8 cellular contexts compared by ENCODE assay signal in the genomic region with DNA sequence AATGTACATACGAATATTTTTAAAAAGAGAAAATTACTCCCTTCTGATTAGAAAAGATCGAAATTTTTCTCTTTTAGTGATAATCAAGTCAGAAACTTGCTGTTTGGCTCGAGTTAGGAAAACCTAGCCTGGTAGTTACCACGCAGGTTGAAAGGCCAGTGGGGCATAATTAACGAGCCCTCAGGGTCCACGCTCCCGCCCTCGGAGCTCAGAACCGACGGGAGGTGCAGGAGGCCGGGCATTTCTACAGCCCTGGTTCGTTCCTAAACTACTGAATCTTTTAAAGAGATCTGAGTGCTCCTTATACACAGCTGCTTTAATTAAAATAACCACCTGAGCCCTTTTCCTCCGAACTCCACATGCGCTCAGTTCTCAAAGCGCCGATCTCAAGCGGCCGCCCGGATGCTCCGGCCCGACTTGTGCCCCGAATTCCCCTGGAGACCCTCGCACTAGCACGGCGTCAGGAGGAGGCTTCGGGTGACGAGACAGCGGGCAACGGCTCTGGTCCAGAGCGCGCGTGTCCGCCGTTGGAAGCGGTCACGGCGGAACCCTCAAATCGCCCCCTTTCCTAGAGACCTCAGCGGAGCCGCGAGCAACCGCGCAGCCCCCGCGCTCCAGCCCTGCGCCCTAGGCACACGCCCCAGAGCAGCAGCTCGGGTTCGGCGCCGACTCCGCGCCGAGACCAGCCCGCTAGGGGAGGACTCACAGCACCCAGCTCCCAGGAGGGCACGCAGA. TPM values are rescaled to one million over a fixed set of nuclear protein-coding genes. Genes with fewer than 3 reads are reported as not detected.
DNase-seq lines count a peak whose midpoint lies in the region; ATAC-seq and FAIRE-seq lines count a peak whose summit lies in the region.

No MANE protein-coding gene starts in this region.

- H3K4me3 ChIP-seq in right cardiac atrium (ENCODE audit: low read length) (peak overlapping the region; percentile 65), small intestine (ENCODE audit: low read depth in 1 of 2, low read length in 2 of 2) (peak overlapping the region; percentile 89 to 93)

- H3K4me1 ChIP-seq in right cardiac atrium (ENCODE audit: control insufficient read depth, insufficient read depth, low read length) (peaks cover 3% of the 10 kb centered on the region), small intestine (ENCODE audit: control insufficient read depth in 2 of 2, insufficient read depth in 1 of 2, low read depth in 1 of 2, low read length in 1 of 2) (peaks cover 5% of the 10 kb centered on the region in 2 donors)

- ATAC-seq in HG03175 (IDR thresholded peaks at IDR 0.05; ENCODE audit: unreplicated experiment) (peak; percentile 15), right cardiac atrium (peak; percentile 1 to 12)
- ATAC-seq in activated CD8-positive, alpha-beta T cell treated with anti-CD3 and anti-CD28 coated beads, Interleukin-2, amount 10 ng/mL, durations not matched to agents 7 days and 5 days, result peak; percentile 8

- intact Hi-C loops in right cardiac atrium (cut with DNase I), result no loop called here

- H3K27me3 Mint-ChIP-seq in activated naive CD4-positive, alpha-beta T cell treated with anti-CD3 and anti-CD28 coated beads, Interleukin-2, amount 10 ng/mL, durations not matched to agents 7 days and 5 days, result no peaks in the 10 kb centered on the region
- H3K27me3 Mint-ChIP-seq in activated CD8-positive, alpha-beta T cell treated with anti-CD3 and anti-CD28 coated beads, Interleukin-2, amount 10 ng/mL, durations not matched to agents 7 days and 5 days (ENCODE audit: low read depth), result no peaks in the 10 kb centered on the region

- H3K4me1 Mint-ChIP-seq in activated naive CD4-positive, alpha-beta T cell treated with anti-CD3 and anti-CD28 coated beads, Interleukin-2, amount 10 ng/mL, durations not matched to agents 7 days and 5 days, result peaks cover 46% of the 10 kb centered on the region
- H3K4me1 Mint-ChIP-seq in activated CD8-positive, alpha-beta T cell treated with anti-CD3 and anti-CD28 coated beads, Interleukin-2, amount 10 ng/mL, durations not matched to agents 7 days and 5 days (ENCODE audit: low read depth), result peaks cover 51% of the 10 kb centered on the region

- DNase-seq in activated naive CD4-positive, alpha-beta T cell treated with anti-CD3 and anti-CD28 coated beads, Interleukin-2, amount 10 ng/mL, durations not matched to agents 7 days and 5 days, result no peak
- no peak for DNase-seq in activated naive CD4-positive, alpha-beta T cell (lab: John Stamatoyannopoulos, UW)
- peak; percentile 33 for DNase-seq in activated CD8-positive, alpha-beta T cell treated with anti-CD3 and anti-CD28 coated beads, Interleukin-2, amount 10 ng/mL, durations not matched to agents 7 days and 5 days
- DNase-seq in right cardiac atrium, result no peak
- DNase-seq in small intestine, result peak; percentile 23
- DNase-seq in NCI-H2196 treated with DMSO at 0.1 percent for 48 hours (lab: John Stamatoyannopoulos, UW; ENCODE audit: unreplicated experiment), result no peak
- no peak for DNase-seq in activated effector memory CD4-positive, alpha-beta T cell treated with anti-CD3 and anti-CD28 coated beads, Interleukin-2, amount 50 U/mL, for 16 hours

- peak overlapping the region; percentile 84 for H3K27ac Mint-ChIP-seq in activated naive CD4-positive, alpha-beta T cell treated with anti-CD3 and anti-CD28 coated beads, Interleukin-2, amount 10 ng/mL, durations not matched to agents 7 days and 5 days
- H3K27ac Mint-ChIP-seq in activated CD8-positive, alpha-beta T cell treated with anti-CD3 and anti-CD28 coated beads, Interleukin-2, amount 10 ng/mL, durations not matched to agents 7 days and 5 days, result peak overlapping the region; percentile 87

- POLR2A ChIA-PET in activated CD8-positive, alpha-beta T cell treated with anti-CD3 and anti-CD28 coated beads, Interleukin-2, amount 10 ng/mL, durations not matched to agents 7 days and 5 days (lab: Charles Lee), result interaction anchor here (0.7 to 4.9 kb wide), 14 partner anchors 10 to 883 kb away, joined by 3 to 47 read pairs (median 4); a partner anchor contains a TSS

- peak overlapping the region; percentile 82 for H3K4me3 Mint-ChIP-seq in activated naive CD4-positive, alpha-beta T cell treated with anti-CD3 and anti-CD28 coated beads, Interleukin-2, amount 10 ng/mL, durations not matched to agents 7 days and 5 days
- H3K4me3 Mint-ChIP-seq in activated CD8-positive, alpha-beta T cell treated with anti-CD3 and anti-CD28 coated beads, Interleukin-2, amount 10 ng/mL, durations not matched to agents 7 days and 5 days, result peak overlapping the region; percentile 90

- no peak for FAIRE-seq in small intestine (lab: Jason Lieb, UNC)

- H3K36me3 Mint-ChIP-seq in activated naive CD4-positive, alpha-beta T cell treated with anti-CD3 and anti-CD28 coated beads, Interleukin-2, amount 10 ng/mL, durations not matched to agents 7 days and 5 days, result peaks cover 27% of the 10 kb centered on the region
- peaks cover 32% of the 10 kb centered on the region for H3K36me3 Mint-ChIP-seq in activated CD8-positive, alpha-beta T cell treated with anti-CD3 and anti-CD28 coated beads, Interleukin-2, amount 10 ng/mL, durations not matched to agents 7 days and 5 days (ENCODE audit: low read depth)

- CTCF ChIA-PET in activated naive CD4-positive, alpha-beta T cell treated with anti-CD3 and anti-CD28 coated beads, Interleukin-2, amount 10 ng/mL, durations not matched to agents 7 days and 5 days (lab: Charles Lee), result interaction anchor here (1.1 to 1.7 kb wide), 2 partner anchors 10 to 20 kb away, joined by 3 to 5 read pairs; no protein-coding TSS in a partner anchor
- CTCF ChIA-PET in activated CD8-positive, alpha-beta T cell treated with anti-CD3 and anti-CD28 coated beads, Interleukin-2, amount 10 ng/mL, durations not matched to agents 7 days and 5 days (lab: Charles Lee), result interaction anchor here (1.1 to 3.2 kb wide), 4 partner anchors 8 to 51 kb away, joined by 3 to 19 read pairs (median 5); a partner anchor contains a TSS

- H3K9me3 Mint-ChIP-seq in activated naive CD4-positive, alpha-beta T cell treated with anti-CD3 and anti-CD28 coated beads, Interleukin-2, amount 10 ng/mL, durations not matched to agents 7 days and 5 days, result peaks cover 2% of the 10 kb centered on the region
- H3K9me3 Mint-ChIP-seq in activated CD8-positive, alpha-beta T cell treated with anti-CD3 and anti-CD28 coated beads, Interleukin-2, amount 10 ng/mL, durations not matched to agents 7 days and 5 days (ENCODE audit: insufficient read depth), result peaks cover under 1% of the 10 kb centered on the region

- peaks cover 0 to 2% of the 10 kb centered on the region in 2 donors for H3K36me3 ChIP-seq in small intestine (ENCODE audit: control insufficient read depth in 2 of 2, insufficient read depth in 2 of 2, low read length in 2 of 2)

- peak overlapping the region; percentile 66 for H3K27ac ChIP-seq in right cardiac atrium (ENCODE audit: low read length)
- peak overlapping the region; percentile 98 for H3K27ac ChIP-seq in small intestine (ENCODE audit: low read depth in 1 of 2, low read length in 1 of 2)

- no peaks in the 10 kb centered on the region for H3K27me3 ChIP-seq in right cardiac atrium (ENCODE audit: control insufficient read depth, insufficient read depth)
- no peaks in the 10 kb centered on the region for H3K27me3 ChIP-seq in small intestine (ENCODE audit: control insufficient read depth in 2 of 2, insufficient read depth in 2 of 2, low read length in 2 of 2)

- H3K9me3 ChIP-seq in right cardiac atrium (ENCODE audit: control insufficient read depth, low read length), result no peaks in the 10 kb centered on the region
- H3K9me3 ChIP-seq in small intestine (ENCODE audit: control insufficient read depth, low read depth), result no peaks in the 10 kb centered on the region

- under 1% methylated on average over 56 of the region's 56 CpGs for WGBS in right cardiac atrium
- WGBS in small intestine, 3 donors, result 0 to 1% (median 0%) methylated on average over 52 to 56 of the region's 56 CpGs

RNA-seq across cellular contexts. Expression of a gene that starts 0.4 kb away (rescaled TPM):
- 10 to 100 TPM; 22.9 to 25.3 TPM for total RNA-seq in activated CD8-positive, alpha-beta T cell treated with anti-CD3 and anti-CD28 coated beads, Interleukin-2, amount 10 ng/mL, durations not matched to agents 7 days and 5 days
- 10 to 100 TPM in 3 of 4 donors, 1 to 10 TPM in 1; 9.6 to 13.6 (median 11.8) TPM for total RNA-seq in right cardiac atrium
- 6.3 TPM for polyA plus RNA-seq in right cardiac atrium
- polyA plus RNA-seq in small intestine, result 10 to 100 TPM in 1 of 3 donors, 1 to 10 TPM in 2; 9.7 to 19.7 (median 9.7) TPM

RNA-seq across cellular contexts. Expression of a gene that starts 0.5 kb away (rescaled TPM):
- 10 to 100 TPM; 17.4 to 18.3 TPM for total RNA-seq in activated CD8-positive, alpha-beta T cell treated with anti-CD3 and anti-CD28 coated beads, Interleukin-2, amount 10 ng/mL, durations not matched to agents 7 days and 5 days
- 10 to 100 TPM; 14.6 to 16.1 (median 14.8) TPM for total RNA-seq in right cardiac atrium
- polyA plus RNA-seq in right cardiac atrium, result 7.5 TPM
- polyA plus RNA-seq in small intestine, result 10 to 100 TPM in 1 of 3 donors, 1 to 10 TPM in 2; 8.4 to 12.3 (median 8.7) TPM

RNA-seq across cellular contexts. Expression of a gene that starts 22.9 kb away (rescaled TPM):
- 10 to 100 TPM; 49.0 to 50.5 TPM for total RNA-seq in activated CD8-positive, alpha-beta T cell treated with anti-CD3 and anti-CD28 coated beads, Interleukin-2, amount 10 ng/mL, durations not matched to agents 7 days and 5 days
- total RNA-seq in right cardiac atrium, result 10 to 100 TPM; 59.6 to 70.0 (median 61.0) TPM
- polyA plus RNA-seq in right cardiac atrium (40.5 TPM), small intestine (10 to 100 TPM; 23.5 to 39.5 (median 33.8) TPM)

RNA-seq across cellular contexts. Expression of a gene that starts 50.0 kb away (rescaled TPM):
- 1 to 10 TPM; 2.1 to 2.6 TPM for total RNA-seq in activated CD8-positive, alpha-beta T cell treated with anti-CD3 and anti-CD28 coated beads, Interleukin-2, amount 10 ng/mL, durations not matched to agents 7 days and 5 days
- 1 to 10 TPM in 2 of 4 donors, under 1 TPM in 2; 0.77 to 1.2 (median 0.90) TPM for total RNA-seq in right cardiac atrium
- 1.2 TPM for polyA plus RNA-seq in right cardiac atrium
- polyA plus RNA-seq in small intestine, result 1 to 10 TPM in 2 of 3 donors, under 1 TPM in 1; 0.89 to 1.6 (median 1.4) TPM

RNA-seq across cellular contexts. Expression of a gene that starts 50.0 kb away (rescaled TPM):
- 10 to 100 TPM; 28.7 to 33.0 TPM for total RNA-seq in activated CD8-positive, alpha-beta T cell treated with anti-CD3 and anti-CD28 coated beads, Interleukin-2, amount 10 ng/mL, durations not matched to agents 7 days and 5 days
- 10 to 100 TPM; 10.3 to 13.2 (median 12.2) TPM for total RNA-seq in right cardiac atrium
- polyA plus RNA-seq in right cardiac atrium (11.1 TPM), small intestine (10 to 100 TPM; 20.5 to 55.9 (median 41.9) TPM)

Comparison
In these comparisons a context has a peak if more than half of its experiments do, and no peak if none do; other contexts are left out.
1. DNase-seq: peak in activated CD8-positive, alpha-beta T cell treated with anti-CD3 and anti-CD28 coated beads, Interleukin-2, amount 10 ng/mL, durations not matched to agents 7 days and 5 days (single experiment) and small intestine (single experiment); none in activated naive CD4-positive, alpha-beta T cell treated with anti-CD3 and anti-CD28 coated beads, Interleukin-2, amount 10 ng/mL, durations not matched to agents 7 days and 5 days (single experiment), activated naive CD4-positive, alpha-beta T cell (0 of 4), right cardiac atrium (0 of 3), NCI-H2196 treated with DMSO at 0.1 percent for 48 hours (single experiment) and activated effector memory CD4-positive, alpha-beta T cell treated with anti-CD3 and anti-CD28 coated beads, Interleukin-2, amount 50 U/mL, for 16 hours (single experiment).
2. Peak in every context shown above with its lines, with median percentiles within 50 percentile points of each other: ATAC-seq.